11 cellular contexts compared by ENCODE assay signal in the genomic region with DNA sequence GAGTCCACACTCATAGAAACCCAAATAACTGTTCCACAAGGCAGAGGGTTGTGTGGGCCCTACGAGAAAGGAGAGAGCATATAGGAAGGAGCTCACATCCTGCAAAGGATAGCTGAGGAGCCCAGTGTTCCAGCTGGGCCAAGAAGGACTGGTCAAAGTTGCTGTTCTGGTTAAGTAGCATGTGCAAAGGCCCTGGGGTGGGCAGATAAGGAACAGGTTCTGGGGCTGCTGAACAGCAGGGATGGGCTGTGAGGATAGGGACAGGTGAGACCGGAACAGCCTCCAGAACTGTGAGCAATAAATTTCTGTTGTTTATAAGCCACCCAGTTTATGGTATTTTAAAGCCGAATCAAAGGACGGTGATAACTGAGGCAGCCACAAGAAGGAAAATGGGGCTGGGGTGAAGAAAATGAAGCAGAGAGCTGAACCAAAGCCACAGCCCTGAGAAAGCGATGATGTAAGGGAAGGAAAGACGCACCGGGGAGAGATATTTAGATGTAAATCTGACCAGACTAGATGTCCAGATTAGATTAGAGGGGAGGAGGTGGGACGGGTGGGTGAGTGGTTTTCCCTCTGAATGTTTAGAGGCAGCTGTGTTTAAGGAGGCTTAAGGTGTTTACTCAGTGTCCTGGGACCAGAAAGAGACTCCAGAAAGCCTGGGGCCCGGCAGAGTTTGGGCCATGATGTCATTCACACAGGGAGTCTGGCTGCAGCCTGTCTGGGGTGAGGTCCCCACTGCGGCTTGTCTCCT.
A peak's percentile ranks its signal among the peaks of the same experiment; 100 is the strongest.
DNase-seq lines count a peak whose midpoint lies in the region; ATAC-seq and TF ChIP-seq lines count a peak whose summit lies in the region.
"Had no signal": no experiment of that assay in that cellular context is flagged by ENCODE, and none has a peak within 500 bp of the region (broad histone marks: within the 10 kb centered on the region; RNA-seq: fewer than 3 reads in every experiment).

No MANE protein-coding gene starts in this region.

- TF ChIP-seq CTCF in left lung (IDR thresholded peaks at IDR 0.05) = no peak

- peaks cover 0 to 3% of the 10 kb centered on the region in 2 donors for H3K9me3 ChIP-seq in left lung

- H3K36me3 ChIP-seq in left lung = no peaks in the 10 kb centered on the region

- no peaks in the 10 kb centered on the region for H3K4me1 ChIP-seq in left lung

- intact Hi-C loops in left lung (cut with DNase I) = no loop called here

- ATAC-seq in left lung (peak; percentile 65), HG03280 (IDR thresholded peaks at IDR 0.05; ENCODE audit: unreplicated experiment) (no peak), HG02973 (IDR thresholded peaks at IDR 0.05; ENCODE audit: unreplicated experiment) (no peak), HG02759 (IDR thresholded peaks at IDR 0.05; ENCODE audit: unreplicated experiment) (no peak)
- ATAC-seq: stimulated activated naive B cell treated with anti-CD40 and anti-IgM and Interleukin-4, amounts not matched to agents 10 μg/mL and 1 μg/mL and 100 μg/mL, for 72 hours had no signal

- peak; percentile 25 for DNase-seq in A172 (ENCODE audit: low spot score)
- DNase-seq in T follicular helper cell (ENCODE audit: low read depth) = peak; percentile 14
- peak; percentile 12 to 33 for DNase-seq in activated T-helper 1 cell treated with anti-CD3 and anti-CD28 coated beads, Interleukin-2, amount 50 U/mL, for 16 hours (ENCODE audit: low read depth in 1 of 2, low spot score in 1 of 2)
- DNase-seq in left lung = no peak
- DNase-seq in SK-N-DZ (ENCODE audit: low spot score) = no peak
- DNase-seq: AML-193; cortex of kidney; stimulated activated naive B cell treated with anti-CD40 and anti-IgM and Interleukin-4, amounts not matched to agents 10 μg/mL and 1 μg/mL and 100 μg/mL, for 72 hours had no signal

- H3K27ac ChIP-seq in left lung = no peak overlapping the region

- no peak overlapping the region for H3K4me3 ChIP-seq in left lung

- no peaks in the 10 kb centered on the region for H3K27me3 ChIP-seq in left lung

Comparison
In these comparisons a context has a peak if more than half of its experiments do, and no peak if none do; other contexts are left out.
1. DNase-seq: peak in A172 (single experiment), T follicular helper cell (single experiment) and activated T-helper 1 cell treated with anti-CD3 and anti-CD28 coated beads, Interleukin-2, amount 50 U/mL, for 16 hours (2 of 2); none in left lung (0 of 2) and SK-N-DZ (single experiment).